ENCODE assay signal across 22 cellular contexts in genomic region chr7:101441890-101442289, GRCh38.
"Had no signal": no experiment of that assay in that cellular context is flagged by ENCODE, and none has a peak within 500 bp of the region (broad histone marks: within the 10 kb centered on the region; RNA-seq: fewer than 3 reads in every experiment).

No MANE protein-coding gene starts in this region.

- H3K27me3 Mint-ChIP-seq: progenitor cell of endocrine pancreas had no signal

- DNase-seq: activated B cell treated with CpG ODN at 0.5 μM for 24 hours; activated CD4-positive, alpha-beta T cell treated with anti-CD3 and anti-CD28 coated beads for 36 hours; activated CD4-positive, alpha-beta T cell treated with anti-CD3 and anti-CD28 coated beads, Interleukin-2, amount 50 U/mL, for 4 hours; activated effector memory CD4-positive, alpha-beta T cell treated with Interleukin-2 at 50 U/mL for 16 hours; activated naive CD4-positive, alpha-beta T cell treated with anti-CD3 and anti-CD28 coated beads for 36 hours; activated naive CD8-positive, alpha-beta T cell treated with anti-CD3 and anti-CD28 coated beads, Interleukin-2, amount 10 ng/mL, durations not matched to agents 7 days and 5 days; activated T-cell treated with anti-CD3 and anti-CD28 coated beads, Interleukin-2, amount 50 U/mL, for 48 hours; amniotic stem cell; head of caudate nucleus; immature natural killer cell; mesendoderm; naive B cell; retina; stimulated activated CD4-positive, alpha-beta T cell treated with anti-CD3 and anti-CD28 coated beads, Interleukin-4, amount 100 ng/mL, for 1 hour; stimulated activated naive CD4-positive, alpha-beta T cell; T-cell; T1000; testis; upper lobe of right lung had no signal

- H3K27me3 ChIP-seq: testis had no signal

- H3K4me1 ChIP-seq: gastroesophageal sphincter, testis, upper lobe of right lung had no signal

- ATAC-seq: activated CD4-positive, alpha-beta T cell treated with anti-CD3 and anti-CD28 coated beads for 36 hours; gastroesophageal sphincter; T-cell; upper lobe of right lung had no signal

- H3K36me3 ChIP-seq: gastroesophageal sphincter, upper lobe of right lung had no signal

- H3K36me3 Mint-ChIP-seq: activated naive CD8-positive, alpha-beta T cell treated with anti-CD3 and anti-CD28 coated beads, Interleukin-2, amount 10 ng/mL, durations not matched to agents 7 days and 5 days; immature natural killer cell; naive B cell; T-cell had no signal

- H3K9me3 Mint-ChIP-seq: activated B cell treated with CpG ODN at 0.5 μM for 24 hours; activated naive CD4-positive, alpha-beta T cell treated with anti-CD3 and anti-CD28 coated beads for 36 hours; activated naive CD8-positive, alpha-beta T cell treated with anti-CD3 and anti-CD28 coated beads, Interleukin-2, amount 10 ng/mL, durations not matched to agents 7 days and 5 days; immature natural killer cell; naive B cell; T-cell had no signal

- H3K4me1 Mint-ChIP-seq: activated B cell treated with CpG ODN at 0.5 μM for 24 hours, immature natural killer cell had no signal

- H3K4me3 ChIP-seq: gastroesophageal sphincter, testis, upper lobe of right lung had no signal

- H3K4me3 Mint-ChIP-seq: activated B cell treated with CpG ODN at 0.5 μM for 24 hours; activated CD4-positive, alpha-beta T cell treated with anti-CD3 and anti-CD28 coated beads for 36 hours; activated naive CD4-positive, alpha-beta T cell treated with anti-CD3 and anti-CD28 coated beads for 36 hours; activated naive CD8-positive, alpha-beta T cell treated with anti-CD3 and anti-CD28 coated beads, Interleukin-2, amount 10 ng/mL, durations not matched to agents 7 days and 5 days; immature natural killer cell; naive B cell; T-cell had no signal

- H3K27ac ChIP-seq: epithelial cell of prostate, gastroesophageal sphincter, testis, upper lobe of right lung had no signal

- H3K27ac Mint-ChIP-seq: activated B cell treated with CpG ODN at 0.5 μM for 24 hours; activated CD4-positive, alpha-beta T cell treated with anti-CD3 and anti-CD28 coated beads for 36 hours; activated naive CD4-positive, alpha-beta T cell treated with anti-CD3 and anti-CD28 coated beads for 36 hours; activated naive CD8-positive, alpha-beta T cell treated with anti-CD3 and anti-CD28 coated beads, Interleukin-2, amount 10 ng/mL, durations not matched to agents 7 days and 5 days; immature natural killer cell; naive B cell; progenitor cell of endocrine pancreas; T-cell had no signal

- H3K9me3 ChIP-seq: gastroesophageal sphincter, testis, upper lobe of right lung had no signal
